ENCODE assay signal across 10 cellular contexts in genomic region chr17:63665527-63666214, GRCh38.
DNase-seq lines count a peak whose midpoint lies in the region; ATAC-seq, FAIRE-seq and TF ChIP-seq lines count a peak whose summit lies in the region.
"Had no signal": no experiment of that assay in that cellular context is flagged by ENCODE, and none has a peak within 500 bp of the region (broad histone marks: within the 10 kb centered on the region; RNA-seq: fewer than 3 reads in every experiment).

No MANE protein-coding gene starts in this region.

- H3K4me1 ChIP-seq in muscle layer of duodenum (ENCODE audit: control insufficient read depth in 1 of 2, insufficient read depth in 2 of 2, low read length in 2 of 2), result no peaks in the 10 kb centered on the region
- H3K4me1 ChIP-seq: ascending aorta had no signal

- no peaks in the 10 kb centered on the region for H3K9me3 Mint-ChIP-seq in activated naive CD8-positive, alpha-beta T cell (ENCODE audit: low read depth)

- peaks cover 10% of the 10 kb centered on the region for H3K36me3 Mint-ChIP-seq in activated naive CD8-positive, alpha-beta T cell

- H3K27me3 Mint-ChIP-seq in activated naive CD8-positive, alpha-beta T cell, result no peaks in the 10 kb centered on the region

- H3K27ac ChIP-seq in muscle layer of duodenum (ENCODE audit: low read length), result peak overlapping the region; percentile 35
- H3K27ac ChIP-seq: ascending aorta, VCaP had no signal

- no peak overlapping the region for H3K4me3 ChIP-seq in GM12865 (ENCODE audit: low read depth, low read length)
- no peak overlapping the region for H3K4me3 ChIP-seq in muscle layer of duodenum (ENCODE audit: low read depth in 1 of 2, low read length in 2 of 2)
- H3K4me3 ChIP-seq: ascending aorta had no signal

- H3K27ac Mint-ChIP-seq in activated naive CD8-positive, alpha-beta T cell, result peak overlapping the region; percentile 41

- H3K4me3 Mint-ChIP-seq in activated naive CD8-positive, alpha-beta T cell, result no peak overlapping the region

- no peaks in the 10 kb centered on the region for H3K27me3 ChIP-seq in muscle layer of duodenum (ENCODE audit: low read depth, low read length)
- H3K27me3 ChIP-seq: ascending aorta had no signal

- DNase-seq in GM12865 (ENCODE audit: low read depth) (peak; percentile 59), DMS 273 treated with DMSO at 0.1 percent for 48 hours (lab: John Stamatoyannopoulos, UW) (no peak), NCI-H345 (lab: John Stamatoyannopoulos, UW) (no peak), D721Med (ENCODE audit: insufficient read length, low spot score) (no peak)

- no peaks in the 10 kb centered on the region for H3K9me3 ChIP-seq in muscle layer of duodenum (ENCODE audit: control insufficient read depth in 1 of 2, low read length in 2 of 2)
- H3K9me3 ChIP-seq: ascending aorta had no signal

- TF ChIP-seq CTCF in GM12865 (IDR thresholded peaks at IDR 0.05; ENCODE audit: insufficient read depth, low read depth, low read length, missing control alignments) (no peak), D721Med (IDR thresholded peaks at IDR 0.05; ENCODE audit: insufficient read depth, missing control alignments) (no peak)

- FAIRE-seq in D721Med (lab: Jason Lieb, UNC), result no peak

- ATAC-seq in HG03571 (IDR thresholded peaks at IDR 0.05; ENCODE audit: unreplicated experiment) (peak; percentile 78), HG03045 (IDR thresholded peaks at IDR 0.05; ENCODE audit: unreplicated experiment) (no peak)

- H3K4me1 Mint-ChIP-seq in activated naive CD8-positive, alpha-beta T cell (ENCODE audit: low read depth), result peaks cover 7% of the 10 kb centered on the region

- H3K36me3 ChIP-seq in muscle layer of duodenum (ENCODE audit: control insufficient read depth in 1 of 2, insufficient read depth in 2 of 2, low read length in 2 of 2), result peaks cover 20 to 41% of the 10 kb centered on the region in 2 donors
